25 cellular contexts compared by ENCODE assay signal in genomic region chr3:144931590-144931989, GRCh38.
"Had no signal": no experiment of that assay in that cellular context is flagged by ENCODE, and none has a peak within 500 bp of the region (broad histone marks: within the 10 kb centered on the region; RNA-seq: fewer than 3 reads in every experiment).

No MANE protein-coding gene starts in this region.

- H3K27me3 ChIP-seq: colonic mucosa, dorsolateral prefrontal cortex, esophagus muscularis mucosa, esophagus squamous epithelium, foreskin keratinocyte, gastrocnemius medialis, gastroesophageal sphincter, heart left ventricle, heart right ventricle had no signal

- H3K27ac Mint-ChIP-seq: dendritic cell treated with granulocyte-macrophage colony-stimulating factor and Interleukin-4, amounts not matched to agents 40 ng/mL and 50 ng/mL, for 4 days; effector memory CD8-positive, alpha-beta T cell; endodermal cell had no signal

- H3K4me1 ChIP-seq: colonic mucosa, esophagus muscularis mucosa, esophagus squamous epithelium, foreskin keratinocyte, gastrocnemius medialis, gastroesophageal sphincter, heart left ventricle, heart right ventricle had no signal

- H3K36me3 ChIP-seq: colonic mucosa, esophagus muscularis mucosa, esophagus squamous epithelium, gastrocnemius medialis, gastroesophageal sphincter, heart left ventricle, heart right ventricle had no signal

- DNase-seq: colonic mucosa; cortex of kidney; dermis blood vessel endothelial cell; dorsolateral prefrontal cortex; effector CD4-positive, alpha-beta T cell; effector CD8-positive, alpha-beta T cell; effector memory CD4-positive, alpha-beta T cell; effector memory CD8-positive, alpha-beta T cell; endodermal cell; erythroblast; esophagus squamous epithelium; foreskin fibroblast; foreskin keratinocyte; foreskin melanocyte; gastrocnemius medialis; glutamatergic neuron; head of caudate nucleus; heart left ventricle; heart right ventricle had no signal

- H3K4me1 Mint-ChIP-seq: endodermal cell had no signal

- H3K4me3 Mint-ChIP-seq: dendritic cell treated with granulocyte-macrophage colony-stimulating factor and Interleukin-4, amounts not matched to agents 40 ng/mL and 50 ng/mL, for 4 days; effector memory CD8-positive, alpha-beta T cell; endodermal cell had no signal

- ATAC-seq: effector memory CD8-positive, alpha-beta T cell; esophagus mucosa; foreskin keratinocyte; gastrocnemius medialis; gastroesophageal sphincter; heart left ventricle; heart right ventricle had no signal

- H3K4me3 ChIP-seq: colonic mucosa, coronary artery, dorsolateral prefrontal cortex, esophagus muscularis mucosa, esophagus squamous epithelium, gastrocnemius medialis, gastroesophageal sphincter, heart left ventricle, heart right ventricle had no signal

- H3K9me3 ChIP-seq: colonic mucosa, gastrocnemius medialis had no signal

- H3K27me3 Mint-ChIP-seq: dendritic cell treated with granulocyte-macrophage colony-stimulating factor and Interleukin-4, amounts not matched to agents 40 ng/mL and 50 ng/mL, for 4 days; effector memory CD8-positive, alpha-beta T cell had no signal

- H3K27ac ChIP-seq: colonic mucosa, coronary artery, dorsolateral prefrontal cortex, epithelial cell of prostate, esophagus muscularis mucosa, esophagus squamous epithelium, foreskin keratinocyte, gastrocnemius medialis, gastroesophageal sphincter, heart left ventricle, heart right ventricle had no signal
